2 cellular contexts compared by ENCODE assay signal in the genomic region with DNA sequence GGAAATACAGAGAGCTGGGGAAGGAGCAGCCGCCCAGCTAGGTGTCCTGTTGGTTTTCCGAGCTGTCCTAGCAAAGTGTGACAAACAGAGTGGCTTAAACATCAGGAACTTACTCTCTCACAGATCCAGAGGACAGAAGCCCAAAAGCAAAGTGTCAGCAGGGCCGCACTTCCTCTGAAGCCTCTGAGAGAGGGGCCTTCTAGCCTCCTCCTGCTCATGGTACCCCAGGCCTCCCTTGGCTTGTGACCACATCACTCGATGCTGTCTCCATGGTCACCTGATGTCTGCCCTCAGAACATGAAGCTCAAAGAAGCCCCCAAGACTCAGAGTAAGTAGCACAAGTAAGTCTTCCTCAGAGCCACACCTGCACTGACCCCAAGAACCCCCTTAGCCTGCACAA.
TF ChIP-seq lines count a peak whose summit lies in the region.

No MANE protein-coding gene starts in this region.

TF ChIP-seq in IMR-90, 13 proteins besides CTCF, POLR2A, EP300 and RAD21:
- TF ChIP-seq, protein P1, sequence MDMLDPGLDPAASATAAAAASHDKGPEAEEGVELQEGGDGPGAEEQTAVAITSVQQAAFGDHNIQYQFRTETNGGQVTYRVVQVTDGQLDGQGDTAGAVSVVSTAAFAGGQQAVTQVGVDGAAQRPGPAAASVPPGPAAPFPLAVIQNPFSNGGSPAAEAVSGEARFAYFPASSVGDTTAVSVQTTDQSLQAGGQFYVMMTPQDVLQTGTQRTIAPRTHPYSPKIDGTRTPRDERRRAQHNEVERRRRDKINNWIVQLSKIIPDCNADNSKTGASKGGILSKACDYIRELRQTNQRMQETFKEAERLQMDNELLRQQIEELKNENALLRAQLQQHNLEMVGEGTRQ (IDR thresholded peaks at IDR 0.05; ENCODE audit: low read depth, low read length), result no peak
- no peak for TF ChIP-seq BHLHE40 (IDR thresholded peaks at IDR 0.05; ENCODE audit: low read depth, low read length)
TF ChIP-seq in IMR-90: peak in this region for 0.

TF ChIP-seq in GM12878, 131 proteins besides CTCF, POLR2A, EP300 and RAD21:
- TF ChIP-seq SREBF1 (IDR thresholded peaks at IDR 0.05; ENCODE audit: low read length), result no peak
- TF ChIP-seq KLF5 (IDR thresholded peaks at IDR 0.05; ENCODE audit: partially characterized antibody), result no peak
- no peak for TF ChIP-seq TARDBP (IDR thresholded peaks at IDR 0.05; ENCODE audit: borderline replicate concordance)
- TF ChIP-seq SUPT20H (IDR thresholded peaks at IDR 0.05; ENCODE audit: borderline replicate concordance, control insufficient read depth, low read depth, low read length), result no peak
- TF ChIP-seq, protein P2, sequence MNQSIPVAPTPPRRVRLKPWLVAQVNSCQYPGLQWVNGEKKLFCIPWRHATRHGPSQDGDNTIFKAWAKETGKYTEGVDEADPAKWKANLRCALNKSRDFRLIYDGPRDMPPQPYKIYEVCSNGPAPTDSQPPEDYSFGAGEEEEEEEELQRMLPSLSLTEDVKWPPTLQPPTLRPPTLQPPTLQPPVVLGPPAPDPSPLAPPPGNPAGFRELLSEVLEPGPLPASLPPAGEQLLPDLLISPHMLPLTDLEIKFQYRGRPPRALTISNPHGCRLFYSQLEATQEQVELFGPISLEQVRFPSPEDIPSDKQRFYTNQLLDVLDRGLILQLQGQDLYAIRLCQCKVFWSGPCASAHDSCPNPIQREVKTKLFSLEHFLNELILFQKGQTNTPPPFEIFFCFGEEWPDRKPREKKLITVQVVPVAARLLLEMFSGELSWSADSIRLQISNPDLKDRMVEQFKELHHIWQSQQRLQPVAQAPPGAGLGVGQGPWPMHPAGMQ (IDR thresholded peaks at IDR 0.05; ENCODE audit: borderline replicate concordance), result no peak
- TF ChIP-seq CHD4 (IDR thresholded peaks at IDR 0.05), result no peak
